8 cellular contexts compared by ENCODE assay signal in the genomic region with DNA sequence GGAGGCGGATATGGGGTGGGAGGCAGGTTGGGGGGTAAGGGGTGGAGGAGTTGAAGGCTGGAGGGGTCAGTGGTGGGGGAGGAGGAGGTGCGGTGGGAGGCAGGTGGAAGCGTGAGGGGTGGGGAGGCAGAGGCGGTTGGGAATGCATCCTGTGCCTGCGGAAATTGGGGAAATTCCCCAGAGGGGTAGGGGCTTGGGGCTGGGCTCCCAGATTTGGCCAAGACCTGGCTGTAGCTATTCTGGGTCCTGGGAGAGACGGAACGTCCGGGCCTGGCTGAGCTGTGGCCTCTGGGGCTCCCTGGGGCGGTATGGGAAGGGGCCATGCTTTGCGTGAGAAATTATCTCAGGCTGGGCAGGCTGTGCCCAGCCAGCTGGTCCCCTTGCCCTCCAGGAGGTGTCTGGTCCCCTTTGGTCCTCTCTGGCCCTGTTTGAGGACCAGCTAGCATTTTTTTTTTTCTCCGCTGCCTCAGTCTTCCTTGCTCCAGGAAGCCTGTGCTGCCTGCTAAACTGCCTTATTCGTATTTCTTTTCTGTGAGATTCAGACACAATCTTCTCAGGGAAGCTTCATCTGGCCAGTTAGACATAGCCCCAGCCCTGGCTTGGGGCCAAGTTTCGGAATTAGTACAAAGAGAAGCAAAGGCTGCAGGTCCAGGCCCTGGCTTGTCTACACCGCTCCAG. TPM values are rescaled to one million over a fixed set of nuclear protein-coding genes. Genes with fewer than 3 reads are reported as not detected.
A peak's percentile ranks its signal among the peaks of the same experiment; 100 is the strongest.
DNase-seq lines count a peak whose midpoint lies in the region; ATAC-seq, FAIRE-seq and TF ChIP-seq lines count a peak whose summit lies in the region.

No MANE protein-coding gene starts in this region.

- H3K27ac Mint-ChIP-seq in naive thymus-derived CD4-positive, alpha-beta T cell, result no peak overlapping the region

- H3K27me3 ChIP-seq in esophagus squamous epithelium, result peaks cover 0 to 14% (median 0%) of the 10 kb centered on the region in 4 donors
- no peaks in the 10 kb centered on the region for H3K27me3 ChIP-seq in naive thymus-derived CD4-positive, alpha-beta T cell (ENCODE audit: control insufficient read depth in 2 of 2, insufficient read depth in 2 of 2, low read length in 2 of 2)

- intact Hi-C loops in esophagus squamous epithelium (cut with DNase I), result no loop called here
- intact Hi-C loops in naive thymus-derived CD4-positive, alpha-beta T cell (cut with micrococcal nuclease), result no loop called here

- FAIRE-seq in frontal cortex (lab: Jason Lieb, UNC), result no peak

- DNase-seq in DMS53 treated with DMSO at 0.1 percent for 48 hours (lab: John Stamatoyannopoulos, UW; ENCODE audit: unreplicated experiment) (peak; percentile 35), RWPE1 (ENCODE audit: low spot score) (peak; percentile 38), esophagus squamous epithelium (lab: John Stamatoyannopoulos, UW) (no peak), frontal cortex (ENCODE audit: low spot score in 2 of 2) (no peak), activated gamma-delta T cell (lab: John Stamatoyannopoulos, UW) (no peak)
- DNase-seq in naive thymus-derived CD4-positive, alpha-beta T cell, result no peak

- peaks cover 4 to 23% (median 14%) of the 10 kb centered on the region in 3 donors for H3K4me1 ChIP-seq in esophagus squamous epithelium
- no peaks in the 10 kb centered on the region for H3K4me1 ChIP-seq in naive thymus-derived CD4-positive, alpha-beta T cell (ENCODE audit: control insufficient read depth in 2 of 2, insufficient read depth in 2 of 2, low read length in 2 of 2)

- peak overlapping the region; percentile 91 for H3K27ac ChIP-seq in RWPE1
- H3K27ac ChIP-seq in esophagus squamous epithelium, result peak overlapping the region; percentile 7 to 84 (median 74)
- no peak overlapping the region for H3K27ac ChIP-seq in naive thymus-derived CD4-positive, alpha-beta T cell (ENCODE audit: low read depth, low read length)

- peak overlapping the region in 2 of 4 donors; percentile 18 to 71 for H3K4me3 ChIP-seq in esophagus squamous epithelium
- H3K4me3 ChIP-seq in naive thymus-derived CD4-positive, alpha-beta T cell (ENCODE audit: low read length), result no peak overlapping the region

- ATAC-seq in GM19372 (IDR thresholded peaks at IDR 0.05; ENCODE audit: low read depth, unreplicated experiment) (peak; percentile 85), HG03432 (IDR thresholded peaks at IDR 0.05; ENCODE audit: unreplicated experiment) (peak; percentile 84)
- ATAC-seq in naive thymus-derived CD4-positive, alpha-beta T cell, result no peak

- WGBS in esophagus squamous epithelium, 2 donors, result 19 to 26% methylated on average over 11 to 13 of the region's 14 CpGs

- H3K27me3 Mint-ChIP-seq in naive thymus-derived CD4-positive, alpha-beta T cell, result peaks cover 0 to 38% (median 9%) of the 10 kb centered on the region in 5 donors

- no peak for TF ChIP-seq CTCF in RWPE1 (conservative IDR thresholded peaks at IDR 0.05; ENCODE audit: low read depth)
- no peak for TF ChIP-seq CTCF in esophagus squamous epithelium (IDR thresholded peaks at IDR 0.05)

- H3K36me3 ChIP-seq in esophagus squamous epithelium, result no peaks in the 10 kb centered on the region
- H3K36me3 ChIP-seq in naive thymus-derived CD4-positive, alpha-beta T cell (ENCODE audit: control insufficient read depth in 2 of 3, insufficient read depth in 3 of 3, low read length in 3 of 3), result no peaks in the 10 kb centered on the region

- peak overlapping the region in 8 of 10 donors; percentile 4 to 71 (median 33) for H3K4me3 Mint-ChIP-seq in naive thymus-derived CD4-positive, alpha-beta T cell

- H3K9me3 Mint-ChIP-seq in naive thymus-derived CD4-positive, alpha-beta T cell, result no peaks in the 10 kb centered on the region

- POLR2A ChIA-PET in RWPE1 (lab: Yijun Ruan, JAX; ENCODE audit: low non-redundant PET), result no interaction called here
- POLR2A ChIA-PET in naive thymus-derived CD4-positive, alpha-beta T cell (lab: Charles Lee), result interaction anchor here (0.5 to 1.8 kb wide), 2 partner anchors 23 to 30 kb away, joined by 3 to 5 read pairs; no protein-coding TSS in a partner anchor

- no peak for TF ChIP-seq POLR2A in esophagus squamous epithelium (IDR thresholded peaks at IDR 0.05)

- CTCF ChIA-PET in RWPE1 (lab: Yijun Ruan, JAX), result interaction anchor here (0.7 to 1.2 kb wide), 3 partner anchors 15 to 44 kb away, joined by 4 to 7 read pairs (median 6); no protein-coding TSS in a partner anchor
- CTCF ChIA-PET in naive thymus-derived CD4-positive, alpha-beta T cell (lab: Charles Lee), result no interaction called here

- H3K9me3 ChIP-seq in esophagus squamous epithelium, result no peaks in the 10 kb centered on the region
- no peaks in the 10 kb centered on the region for H3K9me3 ChIP-seq in naive thymus-derived CD4-positive, alpha-beta T cell (ENCODE audit: control insufficient read depth in 2 of 3, low read length in 3 of 3)

- H3K4me1 Mint-ChIP-seq in naive thymus-derived CD4-positive, alpha-beta T cell, result peaks cover 0 to 13% (median 6%) of the 10 kb centered on the region in 7 donors

- H3K36me3 Mint-ChIP-seq in naive thymus-derived CD4-positive, alpha-beta T cell, result peaks cover 0 to 1% (median 0%) of the 10 kb centered on the region in 5 donors

RNA-seq across cellular contexts. Expression of a gene that starts 7.3 kb away (rescaled TPM):
- total RNA-seq in esophagus squamous epithelium, result 1 to 10 TPM; 1.7 to 8.4 (median 2.5) TPM
- 100 to 1,000 TPM in 1 of 5 experiments, 10 to 100 TPM in 4; 66.8 to 141 (median 80.0) TPM for total RNA-seq in naive thymus-derived CD4-positive, alpha-beta T cell
- polyA plus RNA-seq in naive thymus-derived CD4-positive, alpha-beta T cell, result 100 to 1,000 TPM in 1 of 2 donors, 10 to 100 TPM in 1; 78.7 to 104 TPM
- total RNA-seq in frontal cortex, result 2.4 TPM

RNA-seq across cellular contexts. Expression of a gene that starts 27.2 kb away (rescaled TPM):
- total RNA-seq in esophagus squamous epithelium (100 to 1,000 TPM; 360 to 590 (median 461) TPM), frontal cortex (1,503 TPM)
- 1,000 to 10,000 TPM in 1 of 5 experiments, 100 to 1,000 TPM in 4; 537 to 1,283 (median 621) TPM for total RNA-seq in naive thymus-derived CD4-positive, alpha-beta T cell
- 1,000 to 10,000 TPM; 1,829 to 1,950 TPM for polyA plus RNA-seq in naive thymus-derived CD4-positive, alpha-beta T cell

RNA-seq across cellular contexts. Expression of a gene that starts 54.8 kb away (rescaled TPM):
- total RNA-seq in esophagus squamous epithelium (1 to 10 TPM in 3 of 4 donors, under 1 TPM in 1; 0.56 to 5.1 (median 1.5) TPM), frontal cortex (97.8 TPM)
- total RNA-seq in naive thymus-derived CD4-positive, alpha-beta T cell, result 10 to 100 TPM in 4 of 5 experiments, 1 to 10 TPM in 1; 9.8 to 30.3 (median 21.7) TPM
- 10 to 100 TPM; 23.1 to 29.2 TPM for polyA plus RNA-seq in naive thymus-derived CD4-positive, alpha-beta T cell

Comparison
In these comparisons a context has a peak if more than half of its experiments do, and no peak if none do; other contexts are left out.
1. DNase-seq: peak in DMS53 treated with DMSO at 0.1 percent for 48 hours (single experiment) and RWPE1 (single experiment); none in esophagus squamous epithelium (single experiment), naive thymus-derived CD4-positive, alpha-beta T cell (0 of 9), frontal cortex (0 of 2) and activated gamma-delta T cell (single experiment).
2. RNA of a gene that starts 7.3 kb away (total RNA-seq): 66.8 to 141 TPM in naive thymus-derived CD4-positive, alpha-beta T cell; 1.7 to 8.4 TPM in esophagus squamous epithelium and 2.4 TPM in frontal cortex (single experiment); every median in the first group is over 4 times any median in the second.